In genomic region chr17:8914554-8914953, GRCh38 we compare ENCODE assay signal across 1 cellular context.
TF ChIP-seq lines count a peak whose summit lies in the region.

No MANE protein-coding gene starts in this region.

TF ChIP-seq in GM23338, 12 proteins besides CTCF, POLR2A, EP300 and RAD21:
- no peak for TF ChIP-seq EZH2 (IDR thresholded peaks at IDR 0.05; ENCODE audit: low read depth, unreplicated experiment)
- no peak for TF ChIP-seq CREB1 (CRISPR knock-in tag; IDR thresholded peaks at IDR 0.05; ENCODE audit: low read depth)
- TF ChIP-seq ZNF462 (CRISPR knock-in tag; IDR thresholded peaks at IDR 0.05): no peak
- no peak for TF ChIP-seq REST (IDR thresholded peaks at IDR 0.05; ENCODE audit: unreplicated experiment)
- TF ChIP-seq POLR2AphosphoS5 (IDR thresholded peaks at IDR 0.05; ENCODE audit: low read depth): no peak
- TF ChIP-seq ZNF114 (CRISPR knock-in tag; IDR thresholded peaks at IDR 0.05): no peak
- TF ChIP-seq ETS1 (IDR thresholded peaks at IDR 0.05): no peak
- no peak for TF ChIP-seq ZNF331 (CRISPR knock-in tag; IDR thresholded peaks at IDR 0.05; ENCODE audit: low read depth)
- TF ChIP-seq STAT1 (IDR thresholded peaks at IDR 0.05; ENCODE audit: unreplicated experiment): no peak
- TF ChIP-seq EZH2phosphoT487 (IDR thresholded peaks at IDR 0.05; ENCODE audit: unreplicated experiment): no peak
TF ChIP-seq in GM23338: peak in this region for 0.
